In the genomic region with DNA sequence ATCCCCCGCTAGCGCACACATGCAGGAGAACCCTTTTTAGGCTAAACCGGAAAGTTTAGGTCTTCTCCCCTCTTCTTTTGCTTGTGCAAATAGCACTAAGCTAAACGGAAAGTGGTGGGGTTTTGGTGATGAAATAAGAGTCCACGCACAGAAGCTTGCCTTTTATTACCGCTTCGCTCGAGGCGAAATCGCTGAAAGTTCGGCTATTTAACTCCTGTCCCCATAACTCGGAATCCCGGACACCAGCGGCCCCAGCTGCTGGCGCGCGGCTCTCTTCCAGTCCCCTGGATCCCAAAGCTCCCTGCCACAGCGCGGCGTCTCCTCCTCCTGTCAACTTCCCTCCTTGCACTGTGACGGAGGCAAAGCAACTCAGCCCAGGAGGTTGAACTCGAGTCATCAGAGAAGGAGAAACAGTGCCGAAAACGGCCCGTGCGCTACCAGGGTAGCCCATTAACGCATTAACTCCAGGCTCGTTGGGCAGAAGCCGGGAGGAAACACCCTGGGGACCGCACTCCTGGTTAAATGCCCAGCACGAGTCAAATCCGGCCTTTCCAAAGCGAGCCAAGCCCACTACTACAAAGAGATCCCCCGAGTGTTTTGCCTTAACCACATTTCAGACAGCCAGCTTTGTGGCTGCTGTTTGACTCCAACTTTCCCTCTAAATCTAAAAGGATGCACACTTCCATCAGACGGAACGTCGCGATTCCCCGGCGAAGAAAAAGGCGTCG, we compare ENCODE assay signal across 8 cellular contexts. TPM values are rescaled to one million over a fixed set of nuclear protein-coding genes. Genes with fewer than 3 reads are reported as not detected.
DNase-seq lines count a peak whose midpoint lies in the region; ATAC-seq and TF ChIP-seq lines count a peak whose summit lies in the region.

No MANE protein-coding gene starts in this region.

- DNase-seq in NCI-H1694 treated with DMSO at 0.1 percent for 48 hours (lab: John Stamatoyannopoulos, UW) (peak; percentile 4), NCI-H1694 (lab: John Stamatoyannopoulos, UW) (no peak), mucosa of gallbladder (ENCODE audit: low spot score) (peak; percentile 43)
- no peak for DNase-seq in activated naive CD4-positive, alpha-beta T cell treated with anti-CD3 and anti-CD28 coated beads, Interleukin-2, amount 50 U/mL, for 16 hours
- no peak for DNase-seq in activated CD4-positive, alpha-beta T cell treated with anti-CD3 and anti-CD28 coated beads, Interleukin-2, amount 50 U/mL, for 1 hour

- no peak for ATAC-seq in HG02885 (IDR thresholded peaks at IDR 0.05; ENCODE audit: poor library complexity, unreplicated experiment)

- H3K4me1 ChIP-seq in esophagus (ENCODE audit: control insufficient read depth in 2 of 2, insufficient read depth in 2 of 2, low read length in 1 of 2) = peaks cover 6 to 10% of the 10 kb centered on the region in 2 donors

- H3K36me3 ChIP-seq in esophagus (ENCODE audit: control insufficient read depth in 2 of 2, insufficient read depth in 2 of 2, low read length in 1 of 2) = no peaks in the 10 kb centered on the region

- H3K9me3 ChIP-seq in esophagus (ENCODE audit: control insufficient read depth in 2 of 2, insufficient read depth in 1 of 2, low read depth in 1 of 2, low read length in 1 of 2) = no peaks in the 10 kb centered on the region

- 2 to 3% methylated on average over 42 of the region's 42 CpGs for WGBS in esophagus, 2 donors

- H3K4me3 ChIP-seq in esophagus (ENCODE audit: low read depth in 1 of 2, low read length in 2 of 2) = peak overlapping the region; percentile 48 to 55

- no peak overlapping the region for H3K27ac ChIP-seq in esophagus (ENCODE audit: low read depth in 2 of 2, low read length in 1 of 2)

- no peaks in the 10 kb centered on the region for H3K27me3 ChIP-seq in esophagus (ENCODE audit: control insufficient read depth in 1 of 2, insufficient read depth in 2 of 2, low read length in 2 of 2)

TF ChIP-seq in PFSK-1, 5 proteins besides CTCF, POLR2A, EP300 and RAD21:
- TF ChIP-seq SIN3A (IDR thresholded peaks at IDR 0.05; ENCODE audit: borderline replicate concordance, insufficient read depth, low read length) = 0 out of 2 replicates have a peak, but pooled peaks have one; percentile 18
- no peak for TF ChIP-seq POLR2AphosphoS5 (IDR thresholded peaks at IDR 0.05; ENCODE audit: low read depth, low read length)
- no peak for TF ChIP-seq TAF1 (IDR thresholded peaks at IDR 0.05; ENCODE audit: borderline replicate concordance, insufficient read depth, low read length)

RNA-seq across cellular contexts. Expression of a gene that starts 1.3 kb away (rescaled TPM):
- polyA plus RNA-seq in PFSK-1 (2012; ENCODE audit: insufficient read length, low read depth) = 2.7 TPM
- under 1 TPM; 0.04 to 0.08 TPM for polyA plus RNA-seq in esophagus
- 1.4 TPM for total RNA-seq in mucosa of gallbladder

Comparison
In these comparisons a context has a peak if more than half of its experiments do, and no peak if none do; other contexts are left out.
1. DNase-seq: peak in NCI-H1694 treated with DMSO at 0.1 percent for 48 hours (single experiment) and mucosa of gallbladder (single experiment); none in NCI-H1694 (single experiment), activated naive CD4-positive, alpha-beta T cell treated with anti-CD3 and anti-CD28 coated beads, Interleukin-2, amount 50 U/mL, for 16 hours (single experiment) and activated CD4-positive, alpha-beta T cell treated with anti-CD3 and anti-CD28 coated beads, Interleukin-2, amount 50 U/mL, for 1 hour (single experiment).